In the genomic region with DNA sequence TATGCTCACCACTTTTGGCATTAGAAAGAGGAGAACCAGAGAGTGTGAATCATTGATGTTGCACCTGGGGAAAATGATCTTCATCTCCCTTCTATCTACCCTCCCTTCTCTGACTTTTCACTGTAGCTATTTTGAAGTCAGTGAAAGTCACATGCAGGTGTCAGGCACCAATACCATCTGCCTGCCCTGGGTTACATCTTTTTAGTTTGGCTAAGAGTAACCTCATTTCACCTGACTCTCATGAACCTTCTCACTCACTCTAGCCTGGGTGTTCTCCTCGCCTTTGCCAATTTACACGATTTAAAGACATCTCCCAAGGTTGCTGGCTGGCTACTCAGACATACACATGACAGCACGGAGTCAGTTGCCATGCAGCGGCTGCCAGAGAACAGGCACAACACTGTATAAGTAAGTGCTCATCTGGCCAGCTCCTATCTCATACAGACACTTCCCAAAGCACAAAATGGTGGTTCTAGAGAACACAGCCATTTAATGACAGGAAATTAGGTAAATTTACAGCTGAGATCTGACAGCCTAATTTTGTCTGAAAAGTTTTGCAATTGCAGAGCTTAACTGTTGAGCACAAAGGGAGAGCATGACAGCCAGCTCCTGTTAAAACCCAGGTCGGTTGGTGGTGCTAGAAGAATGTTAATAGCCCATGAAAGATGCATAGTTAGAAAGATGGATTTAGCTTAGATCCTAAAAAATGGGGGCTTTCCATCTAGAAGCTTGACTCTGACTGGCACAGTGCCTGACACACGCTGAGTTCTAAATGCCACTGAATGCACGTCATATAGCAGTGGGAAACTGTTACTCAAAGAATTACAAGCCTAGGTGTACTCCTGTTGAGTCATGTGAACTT, we compare ENCODE assay signal across 13 cellular contexts. TPM values are rescaled to one million over a fixed set of nuclear protein-coding genes. Genes with fewer than 3 reads are reported as not detected.
DNase-seq lines count a peak whose midpoint lies in the region; ATAC-seq and TF ChIP-seq lines count a peak whose summit lies in the region.
"Had no signal": no experiment of that assay in that cellular context is flagged by ENCODE, and none has a peak within 500 bp of the region (broad histone marks: within the 10 kb centered on the region; RNA-seq: fewer than 3 reads in every experiment).

No MANE protein-coding gene starts in this region.

- H4K20me1 ChIP-seq in KMS-11 (ENCODE audit: insufficient read depth) (no peaks in the 10 kb centered on the region), neural progenitor cell (ENCODE audit: low read depth) (no peaks in the 10 kb centered on the region)

- peak; percentile 9 for DNase-seq in GF-D8 (lab: John Stamatoyannopoulos, UW)
- DNase-seq in activated naive CD4-positive, alpha-beta T cell treated with anti-CD3 and anti-CD28 coated beads, Interleukin-2, amount 50 U/mL, for 72 hours (ENCODE audit: low spot score in 2 of 2) = no peak
- no peak for DNase-seq in neural progenitor cell (ENCODE audit: low spot score)
- no peak for DNase-seq in NCI-H446 (lab: John Stamatoyannopoulos, UW)
- no peak for DNase-seq in T1000 (lab: John Stamatoyannopoulos, UW)
- DNase-seq in G401 (ENCODE audit: low spot score) = no peak
- DNase-seq: amygdala, esophagus squamous epithelium, NCI-H69, sigmoid colon, T-helper 9 cell had no signal

- H3K36me3 Mint-ChIP-seq in activated naive CD4-positive, alpha-beta T cell treated with anti-CD3 and anti-CD28 coated beads, Interleukin-2, amount 50 U/mL, for 72 hours = peaks cover 35 to 74% of the 10 kb centered on the region in 2 donors
- H3K36me3 Mint-ChIP-seq in neural progenitor cell = no peaks in the 10 kb centered on the region

- H2AFZ ChIP-seq in KMS-11 (ENCODE audit: low read depth) = no peak overlapping the region
- peak overlapping the region; percentile 22 for H2AFZ ChIP-seq in neural progenitor cell (replicated peaks)

- H3K4me1 ChIP-seq in KMS-11 (ENCODE audit: low read depth, poor library complexity, severe bottlenecking) = peaks cover 16% of the 10 kb centered on the region
- H3K4me1 ChIP-seq in neural progenitor cell = no peaks in the 10 kb centered on the region
- H3K4me1 ChIP-seq: esophagus squamous epithelium, sigmoid colon had no signal

- H3K79me2 ChIP-seq in KMS-11 (ENCODE audit: insufficient read depth, low read depth) (no peaks in the 10 kb centered on the region), neural progenitor cell (ENCODE audit: low read depth) (no peaks in the 10 kb centered on the region)

- peak overlapping the region; percentile 21; the same call in 1 of the 2 replicates for H3K27ac ChIP-seq in KMS-11
- no peak overlapping the region for H3K27ac ChIP-seq in neural progenitor cell
- H3K27ac ChIP-seq: esophagus squamous epithelium, sigmoid colon had no signal

- H3K4me2 ChIP-seq in KMS-11 = peak overlapping the region; percentile 31; the same call in 1 of the 2 replicates
- no peak overlapping the region for H3K4me2 ChIP-seq in neural progenitor cell

- TF ChIP-seq CTCF in KMS-11 (conservative IDR thresholded peaks at IDR 0.05; ENCODE audit: low read depth, low read length) = no peak
- TF ChIP-seq CTCF in neural progenitor cell (IDR thresholded peaks at IDR 0.05) = no peak

- ATAC-seq in activated naive CD4-positive, alpha-beta T cell treated with anti-CD3 and anti-CD28 coated beads, Interleukin-2, amount 50 U/mL, for 72 hours = peak; percentile 84 to 94
- no peak for ATAC-seq in GM21381 (IDR thresholded peaks at IDR 0.05; ENCODE audit: unreplicated experiment)

- H3K4me3 ChIP-seq in KMS-11 (IDR thresholded peaks at IDR 0.05; ENCODE audit: insufficient read depth, low read depth, low read length) = no peak overlapping the region
- H3K4me3 ChIP-seq in neural progenitor cell = no peak overlapping the region
- H3K4me3 ChIP-seq: esophagus squamous epithelium, sigmoid colon had no signal

- H3K4me3 Mint-ChIP-seq in neural progenitor cell = no peak overlapping the region

- H3F3A ChIP-seq in neural progenitor cell (ENCODE audit: low read depth) = no peaks in the 10 kb centered on the region

- H3K9ac ChIP-seq in KMS-11 (no peak overlapping the region), neural progenitor cell (no peak overlapping the region)

- H3K9me3 ChIP-seq in neural progenitor cell (ENCODE audit: low read depth) = no peaks in the 10 kb centered on the region
- H3K9me3 ChIP-seq: esophagus squamous epithelium, sigmoid colon had no signal

- in situ Hi-C loops in G401 (cut with HindIII; ENCODE audit: low sequenced_read_pairs) = no loop called here

- no peaks in the 10 kb centered on the region for H3K4me1 Mint-ChIP-seq in neural progenitor cell

- H3K9me3 Mint-ChIP-seq in activated naive CD4-positive, alpha-beta T cell treated with anti-CD3 and anti-CD28 coated beads, Interleukin-2, amount 50 U/mL, for 72 hours = no peaks in the 10 kb centered on the region
- no peaks in the 10 kb centered on the region for H3K9me3 Mint-ChIP-seq in neural progenitor cell

- H3K27me3 ChIP-seq in KMS-11 (ENCODE audit: insufficient read depth, low read depth) = no peaks in the 10 kb centered on the region
- H3K27me3 ChIP-seq in neural progenitor cell = no peaks in the 10 kb centered on the region
- H3K27me3 ChIP-seq: sigmoid colon had no signal

- no peaks in the 10 kb centered on the region for H3K27me3 Mint-ChIP-seq in neural progenitor cell (ENCODE audit: insufficient read depth, low read depth)

- H3K36me3 ChIP-seq in KMS-11 (ENCODE audit: insufficient read depth) (no peaks in the 10 kb centered on the region), neural progenitor cell (no peaks in the 10 kb centered on the region)
- H3K36me3 ChIP-seq: esophagus squamous epithelium, sigmoid colon had no signal

- H3K27ac Mint-ChIP-seq in activated naive CD4-positive, alpha-beta T cell treated with anti-CD3 and anti-CD28 coated beads, Interleukin-2, amount 50 U/mL, for 72 hours = peak overlapping the region; percentile 69 to 92
- no peak overlapping the region for H3K27ac Mint-ChIP-seq in neural progenitor cell

RNA-seq across cellular contexts. Expression of a gene that starts 32.5 kb away (rescaled TPM):
- total RNA-seq in activated naive CD4-positive, alpha-beta T cell treated with anti-CD3 and anti-CD28 coated beads, Interleukin-2, amount 50 U/mL, for 72 hours = 1,000 to 10,000 TPM in 1 of 2 donors, 100 to 1,000 TPM in 1; 761 to 1,053 TPM
- total RNA-seq in neural progenitor cell (ENCODE audit: low replicate concordance) = 0.34 and 2.2 TPM in 2 replicates
- not detected in 2 replicates for total RNA-seq in G401 (2014; rRNA removed; shearing (Covaris generic))

RNA-seq across cellular contexts. Expression of a gene that starts 44.7 kb away (rescaled TPM):
- total RNA-seq in activated naive CD4-positive, alpha-beta T cell treated with anti-CD3 and anti-CD28 coated beads, Interleukin-2, amount 50 U/mL, for 72 hours = not detected
- not detected in 2 replicates for total RNA-seq in neural progenitor cell (ENCODE audit: low replicate concordance)
- not detected in 2 replicates for total RNA-seq in G401 (2014; rRNA removed; shearing (Covaris generic))
- total RNA-seq: esophagus squamous epithelium, sigmoid colon had no signal

Comparison
In these comparisons a context has a peak if more than half of its experiments do, and no peak if none do; other contexts are left out.
1. RNA of a gene that starts 32.5 kb away (total RNA-seq): 761 to 1,053 TPM in activated naive CD4-positive, alpha-beta T cell treated with anti-CD3 and anti-CD28 coated beads, Interleukin-2, amount 50 U/mL, for 72 hours; 0.34 to 2.2 TPM in neural progenitor cell and not detected in G401; every median in the first group is over 100 times any median in the second.